ENCODE assay signal across 12 cellular contexts in genomic region chr5:135141303-135142268, GRCh38.
DNase-seq lines count a peak whose midpoint lies in the region; ATAC-seq, FAIRE-seq and TF ChIP-seq lines count a peak whose summit lies in the region.
"Had no signal": no experiment of that assay in that cellular context is flagged by ENCODE, and none has a peak within 500 bp of the region (broad histone marks: within the 10 kb centered on the region; RNA-seq: fewer than 3 reads in every experiment).

No MANE protein-coding gene starts in this region.

- ATAC-seq in natural killer cell treated with Interleukin-12 subunit alpha and Interleukin-12 subunit beta and Interleukin-15 and Interleukin-18, amount 100 ng/mL, for 72 hours, result no peak
- ATAC-seq in sciatic nerve, result no peak

- H3K27me3 ChIP-seq in bronchial epithelial cell (ENCODE audit: control insufficient read depth, insufficient read depth, low read length) (no peaks in the 10 kb centered on the region), skeletal muscle satellite cell (ENCODE audit: control insufficient read depth, insufficient read depth, low read length) (no peaks in the 10 kb centered on the region)

- H3K9ac ChIP-seq in skeletal muscle satellite cell (ENCODE audit: low read depth, low read length), result peak overlapping the region; percentile 29

- H3K4me1 ChIP-seq in skeletal muscle satellite cell (ENCODE audit: control insufficient read depth, insufficient read depth, low read length), result peaks cover 25% of the 10 kb centered on the region

- H3K4me2 ChIP-seq in skeletal muscle satellite cell (ENCODE audit: low read length), result peak overlapping the region; percentile 71

- no peaks in the 10 kb centered on the region for H3K36me3 Mint-ChIP-seq in natural killer cell treated with Interleukin-12 subunit alpha and Interleukin-12 subunit beta and Interleukin-15 and Interleukin-18, amount 100 ng/mL, for 72 hours

- H3K9me3 Mint-ChIP-seq in natural killer cell treated with Interleukin-12 subunit alpha and Interleukin-12 subunit beta and Interleukin-15 and Interleukin-18, amount 100 ng/mL, for 72 hours, result no peaks in the 10 kb centered on the region
- H3K9me3 Mint-ChIP-seq: activated T-cell treated with anti-CD3 and anti-CD28 coated beads, Interleukin-2, amount 50 U/mL, for 24 hours; nephron had no signal

- H3K4me3 ChIP-seq in bronchial epithelial cell (ENCODE audit: low read depth, low read length), result no peak overlapping the region
- peak overlapping the region; percentile 16 for H3K4me3 ChIP-seq in skeletal muscle satellite cell (ENCODE audit: low read length)

- peaks cover 16 to 28% of the 10 kb centered on the region in 2 donors for H3K27me3 Mint-ChIP-seq in natural killer cell treated with Interleukin-12 subunit alpha and Interleukin-12 subunit beta and Interleukin-15 and Interleukin-18, amount 100 ng/mL, for 72 hours
- H3K27me3 Mint-ChIP-seq: activated T-cell treated with anti-CD3 and anti-CD28 coated beads, Interleukin-2, amount 50 U/mL, for 24 hours had no signal

- FAIRE-seq in bronchial epithelial cell (lab: Jason Lieb, UNC), result peak; percentile 93
- FAIRE-seq: endometrium had no signal

- no peaks in the 10 kb centered on the region for H3K36me3 ChIP-seq in bronchial epithelial cell (ENCODE audit: control insufficient read depth, insufficient read depth, low read length)
- no peaks in the 10 kb centered on the region for H3K36me3 ChIP-seq in skeletal muscle satellite cell (ENCODE audit: insufficient read depth, low read length)

- intact Hi-C loops in sciatic nerve (cut with DNase I), result no loop called here

- no peaks in the 10 kb centered on the region for H3K9me3 ChIP-seq in skeletal muscle satellite cell (replicated peaks; ENCODE audit: low read length)

- no peak overlapping the region for H3K27ac Mint-ChIP-seq in natural killer cell treated with Interleukin-12 subunit alpha and Interleukin-12 subunit beta and Interleukin-15 and Interleukin-18, amount 100 ng/mL, for 72 hours
- H3K27ac Mint-ChIP-seq: activated T-cell treated with anti-CD3 and anti-CD28 coated beads, Interleukin-2, amount 50 U/mL, for 24 hours; nephron had no signal

- peak; percentile 32 for DNase-seq in ELR (ENCODE audit: low read depth)
- DNase-seq in M059J (ENCODE audit: low read depth), result peak; percentile 79
- peak; percentile 93 for DNase-seq in bronchial epithelial cell (ENCODE audit: low read depth)
- DNase-seq in natural killer cell treated with Interleukin-12 subunit alpha and Interleukin-12 subunit beta and Interleukin-15 and Interleukin-18, amount 100 ng/mL, for 72 hours (ENCODE audit: low spot score), result no peak
- DNase-seq in sciatic nerve (ENCODE audit: low spot score), result no peak
- DNase-seq in SIG-M5 treated with dmso at 0.1 percent for 504 hours (lab: John Stamatoyannopoulos, UW; ENCODE audit: unreplicated experiment), result no peak
- DNase-seq: activated T-cell treated with anti-CD3 and anti-CD28 coated beads, Interleukin-2, amount 50 U/mL, for 24 hours; DND-41; NCI-H1417 treated with DMSO at 0.1 percent for 48 hours had no signal

- no peak overlapping the region for H3K4me3 Mint-ChIP-seq in natural killer cell treated with Interleukin-12 subunit alpha and Interleukin-12 subunit beta and Interleukin-15 and Interleukin-18, amount 100 ng/mL, for 72 hours
- H3K4me3 Mint-ChIP-seq: activated T-cell treated with anti-CD3 and anti-CD28 coated beads, Interleukin-2, amount 50 U/mL, for 24 hours; nephron had no signal

- peaks cover 0 to 3% of the 10 kb centered on the region in 2 donors for H3K4me1 Mint-ChIP-seq in natural killer cell treated with Interleukin-12 subunit alpha and Interleukin-12 subunit beta and Interleukin-15 and Interleukin-18, amount 100 ng/mL, for 72 hours (ENCODE audit: low read depth in 2 of 2)

- TF ChIP-seq CTCF in bronchial epithelial cell (IDR thresholded peaks at IDR 0.05; ENCODE audit: insufficient read depth, low read length, severe bottlenecking), result no peak

Comparison
In these comparisons a context has a peak if more than half of its experiments do, and no peak if none do; other contexts are left out.
1. DNase-seq: peak in ELR (single experiment), M059J (single experiment) and bronchial epithelial cell (single experiment); none in natural killer cell treated with Interleukin-12 subunit alpha and Interleukin-12 subunit beta and Interleukin-15 and Interleukin-18, amount 100 ng/mL, for 72 hours (single experiment), sciatic nerve (single experiment) and SIG-M5 treated with dmso at 0.1 percent for 504 hours (single experiment).